In genomic region chr16:88759245-88759975, GRCh38 we compare ENCODE assay signal across 1 cellular context.
TF ChIP-seq lines count a peak whose summit lies in the region.

No MANE protein-coding gene starts in this region.

TF ChIP-seq in HepG2, 621 proteins besides CTCF, POLR2A, EP300 and RAD21 (continued from another document and continues in another):
- TF ChIP-seq ZNF318 (CRISPR knock-in tag; IDR thresholded peaks at IDR 0.05) (no peak), ZMAT5 (CRISPR knock-in tag; IDR thresholded peaks at IDR 0.05; ENCODE audit: borderline replicate concordance, low read depth) (no peak), PRDM15 (CRISPR knock-in tag; IDR thresholded peaks at IDR 0.05) (no peak), THYN1 (CRISPR knock-in tag; IDR thresholded peaks at IDR 0.05; ENCODE audit: borderline replicate concordance, low read depth) (no peak), KDM1A (CRISPR knock-in tag; IDR thresholded peaks at IDR 0.05) (no peak), ATF5 (CRISPR knock-in tag; IDR thresholded peaks at IDR 0.05; ENCODE audit: low read depth) (no peak), ZNF570 (CRISPR knock-in tag; IDR thresholded peaks at IDR 0.05; ENCODE audit: borderline replicate concordance) (no peak), HNF1A (IDR thresholded peaks at IDR 0.05; ENCODE audit: low read depth) (no peak), HNF1A (CRISPR knock-in tag; IDR thresholded peaks at IDR 0.05; ENCODE audit: borderline replicate concordance) (no peak), CAMTA2 (CRISPR knock-in tag; IDR thresholded peaks at IDR 0.05; ENCODE audit: borderline replicate concordance) (no peak), TRIM24 (CRISPR knock-in tag; IDR thresholded peaks at IDR 0.05) (no peak), HDAC6 (IDR thresholded peaks at IDR 0.05; ENCODE audit: low read depth, low read length) (no peak), SAFB2 (CRISPR knock-in tag; IDR thresholded peaks at IDR 0.05; ENCODE audit: borderline replicate concordance, low read depth) (peak; percentile 70; the same call in 1 of the 2 replicates), ZZZ3 (CRISPR knock-in tag; IDR thresholded peaks at IDR 0.05; ENCODE audit: borderline replicate concordance) (no peak), ZNF512B (CRISPR knock-in tag; IDR thresholded peaks at IDR 0.05; ENCODE audit: borderline replicate concordance) (no peak), FOXO1 (CRISPR knock-in tag; IDR thresholded peaks at IDR 0.05) (peak; percentile 93), ZNF850 (CRISPR knock-in tag; conservative IDR thresholded peaks at IDR 0.05) (no peak), ZFY (CRISPR knock-in tag; IDR thresholded peaks at IDR 0.05) (peak; percentile 80), SIX4 (CRISPR knock-in tag; IDR thresholded peaks at IDR 0.05) (peak; percentile 65; the same call in 1 of the 2 replicates), ZNF441 (CRISPR knock-in tag; IDR thresholded peaks at IDR 0.05; ENCODE audit: borderline replicate concordance) (no peak), ELF3 (CRISPR knock-in tag; IDR thresholded peaks at IDR 0.05) (0 out of 2 replicates have a peak, but pooled peaks have one; percentile 65), POLR2AphosphoS5 (IDR thresholded peaks at IDR 0.05; ENCODE audit: low read depth, low read length) (peak; percentile 51), CHD4 (IDR thresholded peaks at IDR 0.05; ENCODE audit: borderline replicate concordance, low read length) (no peak), ZNF562 (CRISPR knock-in tag; IDR thresholded peaks at IDR 0.05; ENCODE audit: borderline replicate concordance) (no peak), TARDBP (CRISPR knock-in tag; IDR thresholded peaks at IDR 0.05) (no peak; the same call in 1 of the 2 replicates), THAP11 (CRISPR knock-in tag; IDR thresholded peaks at IDR 0.05) (peak; percentile 55; the same call in 1 of the 2 replicates), JUN (CRISPR knock-in tag; IDR thresholded peaks at IDR 0.05) (no peak), DMAP1 (CRISPR knock-in tag; IDR thresholded peaks at IDR 0.05) (peak; percentile 49; the same call in 1 of the 2 replicates), PHF5A (CRISPR knock-in tag; IDR thresholded peaks at IDR 0.05; ENCODE audit: low read depth, unreplicated experiment) (no peak), ATF4 (CRISPR knock-in tag; IDR thresholded peaks at IDR 0.05) (no peak), ZBTB39 (CRISPR knock-in tag; IDR thresholded peaks at IDR 0.05) (no peak), SRSF4 (IDR thresholded peaks at IDR 0.05; ENCODE audit: low read depth, low read length, poor library complexity, severe bottlenecking) (no peak), ZNF564 (CRISPR knock-in tag; IDR thresholded peaks at IDR 0.05) (peak; percentile 42; the same call in 1 of the 2 replicates), CHCHD3 (CRISPR knock-in tag; IDR thresholded peaks at IDR 0.05) (no peak), ZNF678 (CRISPR knock-in tag; IDR thresholded peaks at IDR 0.05) (no peak; the same call in 1 of the 2 replicates), CBX1 (IDR thresholded peaks at IDR 0.05; ENCODE audit: low read depth) (no peak)
